In genomic region chr2:136122654-136123053, GRCh38 we compare ENCODE assay signal across 20 cellular contexts. TPM values are rescaled to one million over a fixed set of nuclear protein-coding genes. Genes with fewer than 3 reads are reported as not detected.
DNase-seq lines count a peak whose midpoint lies in the region; ATAC-seq, FAIRE-seq and TF ChIP-seq lines count a peak whose summit lies in the region.
"Had no signal": no experiment of that assay in that cellular context is flagged by ENCODE, and none has a peak within 500 bp of the region (broad histone marks: within the 10 kb centered on the region; RNA-seq: fewer than 3 reads in every experiment).

No MANE protein-coding gene starts in this region.

- no peak overlapping the region for H3K9ac ChIP-seq in GM12878 (ENCODE audit: control insufficient read depth, insufficient read depth, low read length)

- peaks cover 17% of the 10 kb centered on the region for H3K27me3 Mint-ChIP-seq in activated T-cell treated with anti-CD3 and anti-CD28 coated beads, Interleukin-2, amount 50 U/mL, for 72 hours (ENCODE audit: low read depth)
- H3K27me3 Mint-ChIP-seq in stimulated activated memory B cell treated with anti-CD40 and anti-IgM and Interleukin-4, amounts not matched to agents 10 μg/mL and 1 μg/mL and 100 μg/mL, for 72 hours: no peaks in the 10 kb centered on the region

- FAIRE-seq in GM12878 (lab: Jason Lieb, UNC): no peak
- no peak for FAIRE-seq in HTR-8/SVneo (lab: Jason Lieb, UNC)

- no peaks in the 10 kb centered on the region for H3K36me3 ChIP-seq in GM12878 (ENCODE audit: control insufficient read depth in 2 of 2, insufficient read depth in 2 of 2, low read length in 1 of 2)
- H3K36me3 ChIP-seq: ascending aorta, MG63, sigmoid colon had no signal

- SMC1A ChIA-PET in GM12878 (lab: Charles Lee; ENCODE audit: uncharacterized antibody, unreplicated experiment): interaction anchor here (0.7 to 5.7 kb wide), 9 partner anchors 12 to 254 kb away, joined by 3 to 50 read pairs (median 4); no protein-coding TSS in a partner anchor

- H3K4me3 Mint-ChIP-seq in activated T-cell treated with anti-CD3 and anti-CD28 coated beads, Interleukin-2, amount 50 U/mL, for 72 hours: peak overlapping the region; percentile 41 to 70
- no peak overlapping the region for H3K4me3 Mint-ChIP-seq in stimulated activated memory B cell treated with anti-CD40 and anti-IgM and Interleukin-4, amounts not matched to agents 10 μg/mL and 1 μg/mL and 100 μg/mL, for 72 hours
- H3K4me3 Mint-ChIP-seq: activated CD8-positive, alpha-beta memory T cell treated with anti-CD3 and anti-CD28 coated beads, Interleukin-2, amount 10 ng/mL, durations not matched to agents 7 days and 5 days had no signal

- in situ Hi-C loops in GM12878 (cut with MboI): no loop called here

- RAD21 ChIA-PET in GM12878 (lab: Charles Lee; ENCODE audit: unreplicated experiment): interaction anchor here (0.7 to 4.5 kb wide), 8 partner anchors 13 to 255 kb away, joined by 3 to 30 read pairs (median 4); no protein-coding TSS in a partner anchor

- CTCF ChIA-PET in GM12878 (lab: Yijun Ruan, JAX): interaction anchor here (0.6 to 2.4 kb wide), 7 partner anchors 8 to 209 kb away, joined by 3 to 10 read pairs (median 3); no protein-coding TSS in a partner anchor

- peaks cover 74% of the 10 kb centered on the region for H3K4me1 Mint-ChIP-seq in activated T-cell treated with anti-CD3 and anti-CD28 coated beads, Interleukin-2, amount 50 U/mL, for 72 hours (ENCODE audit: low read depth)
- peaks cover 66% of the 10 kb centered on the region for H3K4me1 Mint-ChIP-seq in stimulated activated memory B cell treated with anti-CD40 and anti-IgM and Interleukin-4, amounts not matched to agents 10 μg/mL and 1 μg/mL and 100 μg/mL, for 72 hours

- intact Hi-C loops in GM12878 (cut with micrococcal nuclease; ENCODE audit: unreplicated experiment): no loop called here

- no peaks in the 10 kb centered on the region for H3K79me2 ChIP-seq in GM12878 (ENCODE audit: control insufficient read depth, insufficient read depth, low read length)

- TF ChIP-seq CTCF in NB4 (IDR thresholded peaks at IDR 0.05; ENCODE audit: low read depth, low read length): no peak
- no peak for TF ChIP-seq CTCF in GM12878 (IDR thresholded peaks at IDR 0.05 in 2 of 3, conservative IDR thresholded peaks at IDR 0.05 in 1 of 3; ENCODE audit: control insufficient read depth in 2 of 3, extremely low read depth in 1 of 3, insufficient read depth in 1 of 3, low read depth in 3 of 3, low read length in 3 of 3)
- TF ChIP-seq CTCF in GM10266 (IDR thresholded peaks at IDR 0.05; ENCODE audit: control insufficient read depth, insufficient read depth, low read depth, missing control alignments): no peak

- no peak overlapping the region for H3K4me3 ChIP-seq in NB4 (ENCODE audit: low read depth, low read length)
- H3K4me3 ChIP-seq in GM12878: no peak overlapping the region
- H3K4me3 ChIP-seq: ascending aorta, MG63, sigmoid colon had no signal

- peak overlapping the region; percentile 89 for H3K27ac Mint-ChIP-seq in activated T-cell treated with anti-CD3 and anti-CD28 coated beads, Interleukin-2, amount 50 U/mL, for 72 hours
- H3K27ac Mint-ChIP-seq in stimulated activated memory B cell treated with anti-CD40 and anti-IgM and Interleukin-4, amounts not matched to agents 10 μg/mL and 1 μg/mL and 100 μg/mL, for 72 hours: peak overlapping the region; percentile 59
- H3K27ac Mint-ChIP-seq: activated CD8-positive, alpha-beta memory T cell treated with anti-CD3 and anti-CD28 coated beads, Interleukin-2, amount 10 ng/mL, durations not matched to agents 7 days and 5 days had no signal

- no peak for TF ChIP-seq EP300 in GM12878 (IDR thresholded peaks at IDR 0.05; ENCODE audit: borderline replicate concordance in 1 of 2, control insufficient read depth in 1 of 2, low read depth in 2 of 2, low read length in 2 of 2)

- H3K4me2 ChIP-seq in GM12878 (ENCODE audit: control insufficient read depth, insufficient read depth): no peak overlapping the region

- POLR2A ChIA-PET in GM12878 (lab: Charles Lee): interaction anchor here (1.1 to 4.6 kb wide), 5 partner anchors 9 to 125 kb away, joined by 3 to 28 read pairs (median 4); no protein-coding TSS in a partner anchor

- no peak overlapping the region for H2AFZ ChIP-seq in GM12878 (ENCODE audit: control insufficient read depth, low read depth, low read length)

- no peaks in the 10 kb centered on the region for H4K20me1 ChIP-seq in GM12878 (ENCODE audit: control insufficient read depth, insufficient read depth)

- 16% methylated on average over 3 of the region's 3 CpGs for WGBS in GM12878 (ENCODE audit: insufficient coverage, insufficient replicate concordance, low lambda C conversion rate, missing lambda C conversion rate)

- H3K27me3 ChIP-seq in GM12878 (replicated peaks in 1 of 2; ENCODE audit: control insufficient read depth in 2 of 2, insufficient read depth in 2 of 2, low read length in 1 of 2): peaks cover 1 to 19% of the 10 kb centered on the region in 2 experiments

- no peak overlapping the region for H3K27ac ChIP-seq in GM12878 (ENCODE audit: control insufficient read depth, insufficient read depth)
- H3K27ac ChIP-seq: ascending aorta, sigmoid colon had no signal

- H3K9me3 ChIP-seq in GM12878 (replicated peaks; ENCODE audit: control insufficient read depth, insufficient read depth, low read length): no peaks in the 10 kb centered on the region
- H3K9me3 ChIP-seq: ascending aorta, MG63, sigmoid colon had no signal

- no peak for TF ChIP-seq POLR2A in NB4 (IDR thresholded peaks at IDR 0.05; ENCODE audit: extremely low read depth, insufficient read length)
- TF ChIP-seq POLR2A in GM12878 (IDR thresholded peaks at IDR 0.05; ENCODE audit: low read depth, low read length): no peak

- peaks cover 2% of the 10 kb centered on the region; the same call in 1 of the 2 replicates for H3K4me1 ChIP-seq in GM12878 (ENCODE audit: control insufficient read depth, insufficient read depth, low read length)

- H3K36me3 Mint-ChIP-seq in activated T-cell treated with anti-CD3 and anti-CD28 coated beads, Interleukin-2, amount 50 U/mL, for 72 hours (ENCODE audit: insufficient read depth in 2 of 2): peaks cover 3 to 4% of the 10 kb centered on the region in 2 donors
- peaks cover 5% of the 10 kb centered on the region for H3K36me3 Mint-ChIP-seq in stimulated activated memory B cell treated with anti-CD40 and anti-IgM and Interleukin-4, amounts not matched to agents 10 μg/mL and 1 μg/mL and 100 μg/mL, for 72 hours

- no peak for DNase-seq in activated T-cell treated with anti-CD3 and anti-CD28 coated beads, Interleukin-2, amount 50 U/mL, for 72 hours
- no peak for DNase-seq in activated T-cell treated with anti-CD3 and anti-CD28 coated beads, Interleukin-2, amount 50 U/mL, for 48 hours
- peak; percentile 77 for DNase-seq in NB4 (ENCODE audit: low read depth)
- DNase-seq in GM12878 (ENCODE audit: low read depth, low spot score): no peak
- DNase-seq in GM10266 (ENCODE audit: extremely low spot score): no peak
- no peak for DNase-seq in HTR-8/SVneo (ENCODE audit: insufficient read length, low spot score)
- DNase-seq: activated CD8-positive, alpha-beta memory T cell treated with anti-CD3 and anti-CD28 coated beads, Interleukin-2, amount 10 ng/mL, durations not matched to agents 7 days and 5 days; activated gamma-delta T cell; COR-L47; EL; foreskin fibroblast; MG63; NCI-H82; RPMI8226; sigmoid colon; T-helper 1 cell had no signal

- BruUV-seq in GM12878 (replicated peaks; lab: Mats Ljungman, UMichigan): no TSS peak

- no peak for ATAC-seq in activated T-cell treated with anti-CD3 and anti-CD28 coated beads, Interleukin-2, amount 50 U/mL, for 72 hours (replicated peaks in 1 of 2)
- ATAC-seq in GM12878 (no peak), HG03342 (IDR thresholded peaks at IDR 0.05; ENCODE audit: unreplicated experiment) (no peak)
- ATAC-seq in stimulated activated memory B cell treated with anti-CD40 and anti-IgM and Interleukin-4, amounts not matched to agents 10 μg/mL and 1 μg/mL and 100 μg/mL, for 72 hours: no peak
- ATAC-seq: activated CD8-positive, alpha-beta memory T cell treated with anti-CD3 and anti-CD28 coated beads, Interleukin-2, amount 10 ng/mL, durations not matched to agents 7 days and 5 days had no signal

- H3K9me3 Mint-ChIP-seq in activated T-cell treated with anti-CD3 and anti-CD28 coated beads, Interleukin-2, amount 50 U/mL, for 72 hours: no peaks in the 10 kb centered on the region
- H3K9me3 Mint-ChIP-seq in stimulated activated memory B cell treated with anti-CD40 and anti-IgM and Interleukin-4, amounts not matched to agents 10 μg/mL and 1 μg/mL and 100 μg/mL, for 72 hours: no peaks in the 10 kb centered on the region

- TF ChIP-seq RAD21 in GM12878 (IDR thresholded peaks at IDR 0.05; ENCODE audit: insufficient read depth, low read depth, low read length): no peak

TF ChIP-seq in GM12878, 131 proteins besides CTCF, POLR2A, EP300 and RAD21 (continues in another document):
- TF ChIP-seq ATF7 (IDR thresholded peaks at IDR 0.05; ENCODE audit: low read depth) (0 out of 2 replicates have a peak, but pooled peaks have one; percentile 16), DPF2 (IDR thresholded peaks at IDR 0.05) (peak; percentile 10; the same call in 1 of the 2 replicates), CBX3 (IDR thresholded peaks at IDR 0.05; ENCODE audit: borderline replicate concordance, low read depth) (no peak), CHD4 (IDR thresholded peaks at IDR 0.05) (no peak), IKZF1 (conservative IDR thresholded peaks at IDR 0.05) (0 out of 2 replicates have a peak, but pooled peaks have one; percentile 35), IKZF2 (IDR thresholded peaks at IDR 0.05) (peak; percentile 31 to 36; a peak in 2 of 4 replicates), RAD51 (IDR thresholded peaks at IDR 0.05) (no peak)

RNA-seq across cellular contexts. Expression of gene CXCR4, which starts 4.7 kb away (rescaled TPM):
- 100 to 1,000 TPM; 221 to 338 TPM for total RNA-seq in activated T-cell treated with anti-CD3 and anti-CD28 coated beads, Interleukin-2, amount 50 U/mL, for 72 hours
- total RNA-seq in GM12878 (2013; cell fraction: nucleolus; rRNA removed): 345 and 356 TPM in 2 replicates
- total RNA-seq in GM12878 (2014; rRNA removed) (53.3 and 59.5 TPM in 2 replicates), GM12878 (2014; rRNA removed; fragmentation: Illumina TruSeq; extraction: Trizol) (47.2 and 48.7 TPM in 2 replicates), GM12878 (2021) (45.9 and 49.6 TPM in 2 replicates)
- 11.9 TPM for polyA plus RNA-seq in GM12878 (2011; ENCODE audit: low read depth)
- polyA plus RNA-seq in GM12878 (2011; rRNA removed) (489 and 749 TPM in 2 replicates), GM12878 (2014; fragmentation: Illumina TruSeq; extraction: Trizol) (69.2 and 78.8 TPM in 2 replicates), GM12878 (2014; fragmentation: Nextera tagmentation; extraction: Ambion mirVana) (10 to 100 TPM; 31.1 to 32.3 TPM), GM12878 (2014; rRNA removed) (56.7 and 65.7 TPM in 2 replicates), GM12878 (2016; fragmentation: Nextera tagmentation; extraction: Ambion mirVana) (10 to 100 TPM; 52.1 to 55.7 TPM)
- polyA plus RNA-seq in GM12878 (2011; cell fraction: cytosol; rRNA removed): 908 and 922 TPM in 2 replicates
- polyA plus RNA-seq in GM12878 (2011; cell fraction: nucleus; rRNA removed): 473 and 829 TPM in 2 replicates
- polyA plus RNA-seq in GM12878 (2012): 11.9 and 13.5 TPM in 2 replicates
- 1,227 and 1,449 TPM in 2 replicates for polyA minus RNA-seq in GM12878 (2011; rRNA and poly(A)+ RNA removed)
- 271 and 274 TPM in 2 replicates for polyA minus RNA-seq in GM12878 (2011; cell fraction: cytosol; rRNA and poly(A)+ RNA removed)
- 348 and 356 TPM in 2 replicates for polyA minus RNA-seq in GM12878 (2011; cell fraction: nucleus; rRNA and poly(A)+ RNA removed)
- total RNA-seq: osteocyte had no signal
